In the genomic region with DNA sequence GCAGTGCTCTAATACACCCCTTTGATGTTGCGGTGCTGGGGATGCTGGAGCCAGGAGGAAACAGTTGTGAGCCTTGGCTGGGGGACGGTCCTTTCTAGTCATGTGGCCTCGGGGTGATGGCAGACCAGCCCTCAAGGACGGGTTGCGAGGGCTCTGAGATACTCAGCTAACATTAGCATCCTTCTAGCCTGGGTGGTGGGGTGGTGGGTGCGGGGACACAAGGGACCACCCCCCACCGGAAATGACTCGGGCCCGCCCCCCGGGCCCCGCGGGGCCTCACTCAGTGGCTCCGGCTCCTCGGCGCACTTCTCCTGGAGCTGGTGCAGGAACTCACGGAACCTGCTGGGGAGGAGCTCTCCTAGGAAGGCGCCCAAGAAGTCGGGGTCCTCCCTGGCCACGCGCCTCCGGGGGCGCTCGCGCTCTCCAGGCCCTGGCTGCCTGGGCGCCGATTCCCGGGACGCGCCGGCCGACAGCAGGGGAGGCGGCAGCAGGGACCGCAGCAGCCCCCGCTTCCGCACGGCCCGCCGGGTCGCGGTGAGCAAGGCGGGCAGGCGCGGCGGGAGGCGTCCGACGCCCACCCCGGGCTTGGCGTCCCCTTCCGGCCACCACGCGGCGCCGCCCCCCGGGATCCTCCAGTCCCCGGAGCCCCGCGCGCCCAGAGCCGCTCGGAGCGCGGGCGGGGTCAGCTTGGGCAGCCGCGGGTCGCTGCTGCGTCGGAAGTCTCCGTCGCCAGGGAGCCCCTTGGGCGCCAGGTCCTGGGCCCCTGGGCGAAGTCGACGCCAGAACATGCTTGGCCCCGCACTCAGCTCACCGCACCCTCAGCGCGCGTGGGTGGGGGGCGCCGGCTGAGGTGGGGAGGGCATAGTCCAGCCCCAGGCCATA, we compare ENCODE assay signal across 8 cellular contexts. TPM values are rescaled to one million over a fixed set of nuclear protein-coding genes. Genes with fewer than 3 reads are reported as not detected.
A peak's percentile ranks its signal among the peaks of the same experiment; 100 is the strongest.
DNase-seq lines count a peak whose midpoint lies in the region; ATAC-seq, FAIRE-seq and TF ChIP-seq lines count a peak whose summit lies in the region.

No MANE protein-coding gene starts in this region.

- H3K23ac ChIP-seq in H1 (ENCODE audit: insufficient read length): no peak overlapping the region

- POLR2A ChIA-PET in H1 (lab: Charles Lee; ENCODE audit: partially characterized antibody): interaction anchor here (0.6 to 1.7 kb wide), 7 partner anchors 10 to 920 kb away, joined by 3 to 5 read pairs (median 3); a partner anchor contains a TSS
- POLR2A ChIA-PET in naive thymus-derived CD8-positive, alpha-beta T cell (lab: Charles Lee): interaction anchor here (0.5 to 1.1 kb wide), 3 partner anchors 442 to 508 kb away, joined by 3 to 5 read pairs (median 3); a partner anchor contains a TSS

- 0 out of 2 replicates have a peak overlapping the region, but pooled peaks have one; percentile 46 for H2BK15ac ChIP-seq in H1 (ENCODE audit: low read length)

- H3K4me3 Mint-ChIP-seq in naive thymus-derived CD8-positive, alpha-beta T cell: peak overlapping the region in 6 of 10 donors; percentile 16 to 70 (median 49)

- H3K4me1 Mint-ChIP-seq in naive thymus-derived CD8-positive, alpha-beta T cell: peaks cover 10 to 24% (median 19%) of the 10 kb centered on the region in 4 donors

- no peaks in the 10 kb centered on the region for H3K9me3 ChIP-seq in H1 (ENCODE audit: insufficient read depth in 2 of 2, low read depth in 1 of 2, low read length in 1 of 2)

- no peaks in the 10 kb centered on the region for H3K36me3 Mint-ChIP-seq in naive thymus-derived CD8-positive, alpha-beta T cell

- no peak overlapping the region for H3K56ac ChIP-seq in H1 (replicated peaks; ENCODE audit: insufficient read length, low read depth, low read length)

- no peak for TF ChIP-seq RAD21 in H1 (IDR thresholded peaks at IDR 0.05 in 1 of 2, conservative IDR thresholded peaks at IDR 0.05 in 1 of 2; ENCODE audit: low read depth in 2 of 2, low read length in 2 of 2)

- H4K8ac ChIP-seq in H1 (ENCODE audit: extremely low read depth, insufficient read depth, low read length): peak overlapping the region; percentile 16; the same call in 1 of the 2 replicates

- FAIRE-seq in D721Med (lab: Jason Lieb, UNC): no peak
- FAIRE-seq in H1 (lab: Jason Lieb, UNC): no peak

- peaks cover 12% of the 10 kb centered on the region; the same call in 1 of the 2 replicates for H3K23me2 ChIP-seq in H1 (ENCODE audit: low read depth, low read length)

- H3K79me1 ChIP-seq in H1 (ENCODE audit: low read depth, low read length): no peaks in the 10 kb centered on the region

- ATAC-seq in naive thymus-derived CD8-positive, alpha-beta T cell: peak; percentile 29 to 60
- ATAC-seq in GM19397 (IDR thresholded peaks at IDR 0.05; ENCODE audit: unreplicated experiment): no peak

- TF ChIP-seq CTCF in D721Med (IDR thresholded peaks at IDR 0.05; ENCODE audit: insufficient read depth, missing control alignments) (peak; percentile 24), H1 (IDR thresholded peaks at IDR 0.05; ENCODE audit: control extremely low read depth in 1 of 3, insufficient read depth in 1 of 3, low read depth in 1 of 3, low read length in 3 of 3) (peak in 1 of 3 experiments; percentile 17; a peak in 1 of 4 replicates)

- H3K27ac ChIP-seq in H1 (ENCODE audit: low read depth, low read length): no peak overlapping the region

- H3K4ac ChIP-seq in H1 (replicated peaks; ENCODE audit: insufficient read length, low read depth, low read length): no peak overlapping the region

- DNase-seq in D721Med (ENCODE audit: insufficient read length, low spot score) (no peak), NCI-H2227 (lab: John Stamatoyannopoulos, UW; ENCODE audit: unreplicated experiment) (peak; percentile 43), H1 (ENCODE audit: low read depth in 1 of 2, low spot score in 2 of 2) (peak in 1 of 2 experiments; percentile 69), NCI-H1694 treated with DMSO at 0.1 percent for 48 hours (lab: John Stamatoyannopoulos, UW) (no peak), T1000 (lab: John Stamatoyannopoulos, UW) (no peak)
- peak in 1 of 10 donors; percentile 29 for DNase-seq in naive thymus-derived CD8-positive, alpha-beta T cell
- no peak for DNase-seq in stimulated activated CD4-positive, alpha-beta T cell treated with anti-CD3 and anti-CD28 coated beads, Interleukin-2, amount 100 ng/mL, for 48 hours

- no peak for TF ChIP-seq POLR2A in H1 (IDR thresholded peaks at IDR 0.05; ENCODE audit: control extremely low read depth in 1 of 2, low read depth in 2 of 2, low read length in 2 of 2)

- no peak overlapping the region for H2BK20ac ChIP-seq in H1 (ENCODE audit: low read length)

- 4% methylated on average over 65 of the region's 82 CpGs; no CpG with 5 or more reads in 1 of the 2 experiments for WGBS in H1 (ENCODE audit: extremely low coverage in 1 of 2, insufficient coverage in 1 of 2, insufficient read length in 1 of 2, insufficient replicate concordance in 2 of 2, low coverage in 1 of 2, low lambda C conversion rate in 2 of 2, missing lambda C conversion rate in 1 of 2), 2 experiments

- no peaks in the 10 kb centered on the region for H3K79me2 ChIP-seq in H1 (ENCODE audit: control insufficient read depth in 1 of 2, insufficient read depth in 2 of 2, low read length in 2 of 2)

- peaks cover 0 to 4% (median 2%) of the 10 kb centered on the region in 4 experiments; a peak in 5 of 7 replicates for H3K4me1 ChIP-seq in H1 (replicated peaks in 1 of 4; ENCODE audit: control insufficient read depth in 3 of 4, insufficient read depth in 4 of 4, low read length in 3 of 4)

- H3K27ac Mint-ChIP-seq in naive thymus-derived CD8-positive, alpha-beta T cell: peak overlapping the region in 2 of 10 donors; percentile 27 to 48

- 0 out of 2 replicates have a peak overlapping the region, but pooled peaks have one; percentile 50 for H2BK12ac ChIP-seq in H1 (ENCODE audit: low read depth, low read length)

- H2BK5ac ChIP-seq in H1 (ENCODE audit: low read depth, low read length): no peak overlapping the region; the same call in 1 of the 2 replicates

- TF ChIP-seq EP300 in H1 (IDR thresholded peaks at IDR 0.05; ENCODE audit: borderline replicate concordance in 1 of 2, low read depth in 2 of 2, low read length in 2 of 2): no peak

- H3K4me3 ChIP-seq in H1 (ENCODE audit: extremely low read depth in 1 of 4, insufficient read depth in 2 of 4, low read depth in 3 of 4, low read length in 4 of 4): peak overlapping the region; percentile 34 to 63 (median 40)

- CTCF ChIA-PET in H1 (lab: Charles Lee; ENCODE audit: partially characterized antibody): interaction anchor here (0.6 to 8.1 kb wide), 16 partner anchors 7 to 489 kb away, joined by 3 to 104 read pairs (median 6); a partner anchor contains a TSS

- H3K14ac ChIP-seq in H1 (ENCODE audit: insufficient read length): no peak overlapping the region

- peak overlapping the region in 1 of 4 experiments; percentile 64; a peak in 1 of 7 replicates for H3K9ac ChIP-seq in H1 (replicated peaks in 1 of 4; ENCODE audit: extremely low read depth in 1 of 4, low read depth in 3 of 4, low read length in 3 of 4)

- peak overlapping the region; percentile 73 for H4K91ac ChIP-seq in H1 (replicated peaks; ENCODE audit: insufficient read length, low read length)

- H2BK120ac ChIP-seq in H1 (replicated peaks; ENCODE audit: low read depth, low read length): no peak overlapping the region

- H2AK5ac ChIP-seq in H1 (ENCODE audit: low read depth, low read length): no peak overlapping the region

- H3K27me3 Mint-ChIP-seq in naive thymus-derived CD8-positive, alpha-beta T cell: peaks cover 9 to 29% (median 21%) of the 10 kb centered on the region in 5 donors

- peak overlapping the region; percentile 60 for H3K18ac ChIP-seq in H1 (ENCODE audit: extremely low read depth, low read length)

- H3K36me3 ChIP-seq in H1 (ENCODE audit: control insufficient read depth in 2 of 4, insufficient read depth in 4 of 4, low read length in 3 of 4): no peaks in the 10 kb centered on the region

- peaks cover 0 to 1% (median 0%) of the 10 kb centered on the region in 9 donors for H3K9me3 Mint-ChIP-seq in naive thymus-derived CD8-positive, alpha-beta T cell

- peaks cover 18 to 36% (median 30%) of the 10 kb centered on the region in 4 experiments for H3K27me3 ChIP-seq in H1 (replicated peaks in 1 of 4; ENCODE audit: control insufficient read depth in 3 of 4, extremely low read depth in 1 of 4, insufficient read depth in 3 of 4, low read length in 3 of 4)

- peak overlapping the region; percentile 42; the same call in 1 of the 2 replicates for H2AFZ ChIP-seq in H1 (ENCODE audit: low read length)

- H3K4me2 ChIP-seq in H1 (ENCODE audit: insufficient read depth in 1 of 2, low read depth in 2 of 2, low read length in 2 of 2): peak overlapping the region; percentile 72 to 76

- no peak overlapping the region for H4K5ac ChIP-seq in H1 (ENCODE audit: insufficient read length, low read depth, low read length)

- peaks cover 1 to 2% of the 10 kb centered on the region in 2 experiments for H4K20me1 ChIP-seq in H1 (replicated peaks in 1 of 2; ENCODE audit: control insufficient read depth in 1 of 2, insufficient read depth in 2 of 2, low read length in 2 of 2)

RNA-seq across cellular contexts. Expression of a gene that starts 0.9 kb away (rescaled TPM):
- not detected in 2 replicates for total RNA-seq in H1 (2021; fragmentation: NEBNext Ultra II Directional; extraction: Animal tissue kit (Norgen Biotek cat#: 25700))
- not detected in 2 replicates for polyA plus RNA-seq in H1 (2011; rRNA removed)
- not detected for polyA plus RNA-seq in H1 (2011; cell fraction: cytosol; rRNA removed)
- 0.17 TPM for polyA plus RNA-seq in H1 (2011; cell fraction: nucleus; rRNA removed)
- polyA plus RNA-seq in H1 (2012, experiment 1 of 2): not detected in 4 replicates
- not detected for polyA plus RNA-seq in H1 (2012, experiment 2 of 2)
- polyA plus RNA-seq in H1 (2013, experiment 1 of 2): not detected
- not detected for polyA plus RNA-seq in H1 (2013, experiment 2 of 2)
- not detected in 2 replicates for polyA minus RNA-seq in H1 (2011; rRNA and poly(A)+ RNA removed)
- polyA minus RNA-seq in H1 (2011; cell fraction: cytosol; rRNA and poly(A)+ RNA removed): not detected
- 0.40 TPM for polyA minus RNA-seq in H1 (2011; cell fraction: nucleus; rRNA and poly(A)+ RNA removed)
- total RNA-seq in naive thymus-derived CD8-positive, alpha-beta T cell: not detected
- not detected for polyA plus RNA-seq in naive thymus-derived CD8-positive, alpha-beta T cell

RNA-seq across cellular contexts. Expression of a gene that starts 5.9 kb away (rescaled TPM):
- total RNA-seq in H1 (2021; fragmentation: NEBNext Ultra II Directional; extraction: Animal tissue kit (Norgen Biotek cat#: 25700)): 66.1 and 70.2 TPM in 2 replicates
- polyA plus RNA-seq in H1 (2011; rRNA removed): 66.8 and 72.0 TPM in 2 replicates
- polyA plus RNA-seq in H1 (2011; cell fraction: cytosol; rRNA removed): 74.2 TPM
- 49.9 TPM for polyA plus RNA-seq in H1 (2011; cell fraction: nucleus; rRNA removed)
- 50.4 to 65.9 TPM (median 63.1 TPM) in 4 replicates for polyA plus RNA-seq in H1 (2012, experiment 1 of 2)
- 54.6 TPM for polyA plus RNA-seq in H1 (2012, experiment 2 of 2)
- polyA plus RNA-seq in H1 (2013, experiment 1 of 2): 37.6 TPM
- polyA plus RNA-seq in H1 (2013, experiment 2 of 2): 37.1 TPM
- 27.6 and 39.4 TPM in 2 replicates for polyA minus RNA-seq in H1 (2011; rRNA and poly(A)+ RNA removed)
- polyA minus RNA-seq in H1 (2011; cell fraction: cytosol; rRNA and poly(A)+ RNA removed): 13.7 TPM
- polyA minus RNA-seq in H1 (2011; cell fraction: nucleus; rRNA and poly(A)+ RNA removed): 22.0 TPM
- total RNA-seq in naive thymus-derived CD8-positive, alpha-beta T cell: 10 to 100 TPM; 34.5 to 35.1 TPM
- 10 to 100 TPM; 40.8 to 57.8 (median 45.2) TPM for polyA plus RNA-seq in naive thymus-derived CD8-positive, alpha-beta T cell

RNA-seq across cellular contexts. Expression of a gene that starts 21.9 kb away (rescaled TPM):
- 17.3 TPM in 2 replicates for total RNA-seq in H1 (2021; fragmentation: NEBNext Ultra II Directional; extraction: Animal tissue kit (Norgen Biotek cat#: 25700))
- polyA plus RNA-seq in H1 (2011; rRNA removed): 14.0 and 19.7 TPM in 2 replicates
- 16.1 TPM for polyA plus RNA-seq in H1 (2011; cell fraction: cytosol; rRNA removed)
- polyA plus RNA-seq in H1 (2011; cell fraction: nucleus; rRNA removed): 28.1 TPM
- polyA plus RNA-seq in H1 (2012, experiment 1 of 2): 9.6 to 16.5 TPM (median 14.9 TPM) in 4 replicates
- polyA plus RNA-seq in H1 (2012, experiment 2 of 2): 14.4 TPM
- 12.1 TPM for polyA plus RNA-seq in H1 (2013, experiment 1 of 2)
- 12.0 TPM for polyA plus RNA-seq in H1 (2013, experiment 2 of 2)
- 8.4 and 11.0 TPM in 2 replicates for polyA minus RNA-seq in H1 (2011; rRNA and poly(A)+ RNA removed)
- 7.3 TPM for polyA minus RNA-seq in H1 (2011; cell fraction: cytosol; rRNA and poly(A)+ RNA removed)
- 9.7 TPM for polyA minus RNA-seq in H1 (2011; cell fraction: nucleus; rRNA and poly(A)+ RNA removed)
- total RNA-seq in naive thymus-derived CD8-positive, alpha-beta T cell: 10 to 100 TPM; 33.7 to 35.7 TPM
- 10 to 100 TPM; 14.8 to 29.1 (median 19.8) TPM for polyA plus RNA-seq in naive thymus-derived CD8-positive, alpha-beta T cell

RNA-seq across cellular contexts. Expression of a gene that starts 45.4 kb away (rescaled TPM):
- total RNA-seq in H1 (2021; fragmentation: NEBNext Ultra II Directional; extraction: Animal tissue kit (Norgen Biotek cat#: 25700)): 5.8 and 7.1 TPM in 2 replicates
- 9.2 and 10.9 TPM in 2 replicates for polyA plus RNA-seq in H1 (2011; rRNA removed)
- polyA plus RNA-seq in H1 (2011; cell fraction: cytosol; rRNA removed): 6.7 TPM
- polyA plus RNA-seq in H1 (2011; cell fraction: nucleus; rRNA removed): 5.3 TPM
- 1.6 to 5.6 TPM (median 4.0 TPM) in 4 replicates for polyA plus RNA-seq in H1 (2012, experiment 1 of 2)
- polyA plus RNA-seq in H1 (2012, experiment 2 of 2): 5.6 TPM
- 7.2 TPM for polyA plus RNA-seq in H1 (2013, experiment 1 of 2)
- 7.7 TPM for polyA plus RNA-seq in H1 (2013, experiment 2 of 2)
- polyA minus RNA-seq in H1 (2011; rRNA and poly(A)+ RNA removed): 0.46 and 0.57 TPM in 2 replicates
- 2.1 TPM for polyA minus RNA-seq in H1 (2011; cell fraction: cytosol; rRNA and poly(A)+ RNA removed)
- polyA minus RNA-seq in H1 (2011; cell fraction: nucleus; rRNA and poly(A)+ RNA removed): 1.3 TPM
- not detected for total RNA-seq in naive thymus-derived CD8-positive, alpha-beta T cell
- not detected for polyA plus RNA-seq in naive thymus-derived CD8-positive, alpha-beta T cell
